In genomic region chr4:182185491-182185890, GRCh38 we compare ENCODE assay signal across 35 cellular contexts. TPM values are rescaled to one million over a fixed set of nuclear protein-coding genes. Genes with fewer than 3 reads are reported as not detected.
DNase-seq lines count a peak whose midpoint lies in the region; ATAC-seq and TF ChIP-seq lines count a peak whose summit lies in the region.
"Had no signal": no experiment of that assay in that cellular context is flagged by ENCODE, and none has a peak within 500 bp of the region (broad histone marks: within the 10 kb centered on the region; RNA-seq: fewer than 3 reads in every experiment).

No MANE protein-coding gene starts in this region.

- H3K36me3 Mint-ChIP-seq in neural crest cell (ENCODE audit: low read depth) (no peaks in the 10 kb centered on the region), nephron progenitor cell (ENCODE audit: low read depth) (no peaks in the 10 kb centered on the region)
- H3K36me3 Mint-ChIP-seq in naive thymus-derived CD8-positive, alpha-beta T cell: no peaks in the 10 kb centered on the region
- H3K36me3 Mint-ChIP-seq: activated CD8-positive, alpha-beta memory T cell treated with anti-CD3 and anti-CD28 coated beads, Interleukin-2, amount 10 ng/mL, durations not matched to agents 7 days and 5 days; type B pancreatic cell had no signal

- H4K20me1 ChIP-seq in IMR-90 (ENCODE audit: insufficient read depth, low read length): no peaks in the 10 kb centered on the region

- no peak overlapping the region for H2AK5ac ChIP-seq in IMR-90 (ENCODE audit: low read depth, low read length)

- H2AK9ac ChIP-seq in IMR-90 (replicated peaks; ENCODE audit: low read depth, low read length, poor library complexity): no peak overlapping the region

- peaks cover 35% of the 10 kb centered on the region for H3K4me1 ChIP-seq in ACC112 (ENCODE audit: control insufficient read depth, insufficient read depth, low read length, unreplicated experiment)
- H3K4me1 ChIP-seq in IMR-90 (ENCODE audit: control insufficient read depth, insufficient read depth, low read length): peaks cover 6% of the 10 kb centered on the region
- H3K4me1 ChIP-seq: body of pancreas, esophagus muscularis mucosa, prostate gland, right lobe of liver had no signal

- peak overlapping the region; percentile 57; the same call in 1 of the 2 replicates for H4K5ac ChIP-seq in IMR-90 (ENCODE audit: low read depth, low read length)

- no peaks in the 10 kb centered on the region for H3K9me3 ChIP-seq in IMR-90 (ENCODE audit: control insufficient read depth, insufficient read depth, low read length)
- H3K9me3 ChIP-seq: body of pancreas, esophagus muscularis mucosa, prostate gland, right lobe of liver had no signal

- WGBS in IMR-90 (ENCODE audit: extremely low coverage in 2 of 2, insufficient read length in 1 of 2), 2 experiments: no CpG with 5 or more reads among the region's 6 CpGs

- H3K27ac ChIP-seq in ACC112 (ENCODE audit: low read depth, low read length): peak overlapping the region; percentile 69
- no peak overlapping the region for H3K27ac ChIP-seq in IMR-90 (ENCODE audit: insufficient read depth, low read length)
- H3K27ac ChIP-seq: body of pancreas, HL-60, KMS-11, prostate gland, right lobe of liver had no signal

- H3K79me1 ChIP-seq in IMR-90 (ENCODE audit: low read depth in 1 of 2, low read length in 2 of 2): peaks cover 3 to 9% of the 10 kb centered on the region in 2 experiments; a peak in 3 of 4 replicates

- H2BK5ac ChIP-seq in IMR-90 (ENCODE audit: low read depth, low read length, poor library complexity, severe bottlenecking): peak overlapping the region; percentile 22

- H3K56ac ChIP-seq in IMR-90 (ENCODE audit: extremely low read depth, insufficient read depth, low read length): peak overlapping the region; percentile 27; the same call in 1 of the 2 replicates

- no peak overlapping the region; the same call in 1 of the 2 replicates for H4K91ac ChIP-seq in IMR-90 (ENCODE audit: insufficient read depth, low read depth, low read length)

- in situ Hi-C loops in IMR-90 (cut with MboI; ENCODE audit: low sequenced_read_pairs) (no loop called here), astrocyte of the spinal cord (cut with HindIII; ENCODE audit: low sequenced_read_pairs) (no loop called here)

- H4K8ac ChIP-seq in IMR-90 (ENCODE audit: low read depth in 2 of 2, low read length in 2 of 2): peak overlapping the region in 1 of 2 experiments; percentile 14; a peak in 2 of 4 replicates

- peak overlapping the region; percentile 81 for H3K4me2 ChIP-seq in IMR-90 (ENCODE audit: low read depth, low read length)
- H3K4me2 ChIP-seq: KMS-11 had no signal

- H2BK15ac ChIP-seq in IMR-90 (ENCODE audit: low read depth, low read length): 0 out of 3 replicates have a peak overlapping the region, but pooled peaks have one; percentile 59

- H2AFZ ChIP-seq in ACC112 (ENCODE audit: low read length, unreplicated experiment): peak overlapping the region; percentile 49
- H2AFZ ChIP-seq in IMR-90 (replicated peaks; ENCODE audit: low read length, poor library complexity): peak overlapping the region; percentile 53

- intact Hi-C loops in IMR-90 (cut with micrococcal nuclease): no loop called here

- TF ChIP-seq CTCF in IMR-90 (conservative IDR thresholded peaks at IDR 0.05; ENCODE audit: low read depth, low read length) (no peak), astrocyte of the spinal cord (IDR thresholded peaks at IDR 0.05; ENCODE audit: low read depth, low read length) (no peak), neural crest cell (conservative IDR thresholded peaks at IDR 0.05) (no peak), nephron progenitor cell (IDR thresholded peaks at IDR 0.05) (no peak)

- H3K79me2 ChIP-seq in ACC112 (ENCODE audit: control insufficient read depth, insufficient read depth, low read length, unreplicated experiment): peaks cover 12% of the 10 kb centered on the region

- dilution Hi-C loops in IMR-90 (cut with HindIII; ENCODE audit: low sequenced_read_pairs, unreplicated experiment): no loop called here

- H2BK120ac ChIP-seq in IMR-90 (ENCODE audit: low read depth, low read length): peak overlapping the region; percentile 12; the same call in 1 of the 2 replicates

- H3K4me3 Mint-ChIP-seq in neural crest cell (no peak overlapping the region), nephron progenitor cell (no peak overlapping the region)
- H3K4me3 Mint-ChIP-seq in naive thymus-derived CD8-positive, alpha-beta T cell: no peak overlapping the region
- H3K4me3 Mint-ChIP-seq: activated CD8-positive, alpha-beta memory T cell treated with anti-CD3 and anti-CD28 coated beads, Interleukin-2, amount 10 ng/mL, durations not matched to agents 7 days and 5 days; activated T-cell treated with anti-CD3 and anti-CD28 coated beads, Interleukin-2, amount 50 U/mL, for 4 hours; CD4-positive, alpha-beta T cell; T-helper 17 cell; type B pancreatic cell had no signal

- peaks cover 23% of the 10 kb centered on the region for H3K4me1 Mint-ChIP-seq in neural crest cell
- no peaks in the 10 kb centered on the region for H3K4me1 Mint-ChIP-seq in naive thymus-derived CD8-positive, alpha-beta T cell
- peaks cover 33% of the 10 kb centered on the region for H3K4me1 Mint-ChIP-seq in nephron progenitor cell
- H3K4me1 Mint-ChIP-seq: activated CD8-positive, alpha-beta memory T cell treated with anti-CD3 and anti-CD28 coated beads, Interleukin-2, amount 10 ng/mL, durations not matched to agents 7 days and 5 days; T-helper 17 cell had no signal

- peak; percentile 66 for DNase-seq in IMR-90
- peak; percentile 55 for DNase-seq in astrocyte of the spinal cord (ENCODE audit: low read depth, low spot score)
- DNase-seq in neural crest cell (ENCODE audit: low read depth, low spot score): no peak
- no peak for DNase-seq in naive thymus-derived CD8-positive, alpha-beta T cell
- DNase-seq in EL: no peak
- no peak for DNase-seq in nephron progenitor cell
- DNase-seq in left lobe of liver (ENCODE audit: low spot score): no peak
- DNase-seq: 8988T; activated CD4-positive, alpha-beta T cell treated with anti-CD3 and anti-CD28 coated beads, Interleukin-2, amount 50 U/mL, for 4 hours; activated CD8-positive, alpha-beta memory T cell treated with anti-CD3 and anti-CD28 coated beads, Interleukin-2, amount 10 ng/mL, durations not matched to agents 7 days and 5 days; activated gamma-delta T cell treated with Interleukin-2 at 50 U/mL for 16 hours; activated T-cell treated with anti-CD3 and anti-CD28 coated beads, Interleukin-2, amount 50 U/mL, for 4 hours; body of pancreas; CD4-positive, alpha-beta T cell; cerebellar nuclear complex; H7; mammary epithelial cell; MM.1S; NCI-H1105 treated with DMSO at 0.1 percent for 48 hours; NCI-H2029 treated with DMSO at 0.1 percent for 48 hours; NCI-H2227 treated with DMSO at 0.1 percent for 48 hours; NCI-H526; NK-92 treated with Interleukin-12 subunit alpha and Interleukin-12 subunit beta, amount 100 ng/mL, for 24 hours; PC-3; right lobe of liver; stimulated activated CD4-positive, alpha-beta T cell treated with anti-CD3 and anti-CD28 coated beads, Interleukin-4, amount 100 ng/mL, for 4 hours; T-helper 17 cell had no signal

- H3K27me3 Mint-ChIP-seq in neural crest cell (ENCODE audit: low read depth): no peaks in the 10 kb centered on the region
- no peaks in the 10 kb centered on the region for H3K27me3 Mint-ChIP-seq in naive thymus-derived CD8-positive, alpha-beta T cell
- peaks cover 3% of the 10 kb centered on the region for H3K27me3 Mint-ChIP-seq in nephron progenitor cell (ENCODE audit: low read depth, poor library complexity)
- H3K27me3 Mint-ChIP-seq: activated CD8-positive, alpha-beta memory T cell treated with anti-CD3 and anti-CD28 coated beads, Interleukin-2, amount 10 ng/mL, durations not matched to agents 7 days and 5 days; T-helper 17 cell; type B pancreatic cell had no signal

- TF ChIP-seq RAD21 in IMR-90 (IDR thresholded peaks at IDR 0.05; ENCODE audit: low read length): no peak

- H3K14ac ChIP-seq in IMR-90 (replicated peaks; ENCODE audit: low read depth, low read length): peak overlapping the region; percentile 39

- peak; percentile 36 for ATAC-seq in IMR-90 (ENCODE audit: low read depth)
- ATAC-seq in naive thymus-derived CD8-positive, alpha-beta T cell: no peak
- ATAC-seq in left lobe of liver: no peak
- ATAC-seq: activated CD4-positive, CD25-positive, alpha-beta regulatory T cell treated with anti-CD3 and anti-CD28 coated beads, Interleukin-2, amount 50 U/mL, for 24 hours; activated CD8-positive, alpha-beta memory T cell treated with anti-CD3 and anti-CD28 coated beads, Interleukin-2, amount 10 ng/mL, durations not matched to agents 7 days and 5 days; activated T-cell treated with anti-CD3 and anti-CD28 coated beads, Interleukin-2, amount 50 U/mL, for 4 hours; body of pancreas; GM12878; PC-3; right lobe of liver; T-helper 17 cell had no signal

- H3K36me3 ChIP-seq in ACC112 (ENCODE audit: insufficient read depth, low read length) (no peaks in the 10 kb centered on the region), IMR-90 (ENCODE audit: control insufficient read depth, insufficient read depth, low read length) (no peaks in the 10 kb centered on the region)
- H3K36me3 ChIP-seq: esophagus muscularis mucosa, prostate gland, right lobe of liver had no signal

- H3K9me3 Mint-ChIP-seq in neural crest cell (no peaks in the 10 kb centered on the region), nephron progenitor cell (no peaks in the 10 kb centered on the region)
- H3K9me3 Mint-ChIP-seq in naive thymus-derived CD8-positive, alpha-beta T cell: no peaks in the 10 kb centered on the region
- H3K9me3 Mint-ChIP-seq: activated T-cell treated with anti-CD3 and anti-CD28 coated beads, Interleukin-2, amount 50 U/mL, for 4 hours; CD4-positive, alpha-beta T cell; type B pancreatic cell had no signal

- CTCF ChIA-PET in IMR-90 (lab: Yijun Ruan, JAX): no interaction called here

- peaks cover 7% of the 10 kb centered on the region; the same call in 1 of the 2 replicates for H3K9me1 ChIP-seq in IMR-90 (ENCODE audit: insufficient read depth, low read length)

- POLR2A ChIA-PET in IMR-90 (lab: Charles Lee; ENCODE audit: unreplicated experiment): interaction anchor here (0.6 kb wide), 1 partner anchor 182 kb away, joined by 3 read pairs; no protein-coding TSS in a partner anchor
- POLR2A ChIA-PET in naive thymus-derived CD8-positive, alpha-beta T cell (lab: Charles Lee): no interaction called here

- H3K4ac ChIP-seq in IMR-90 (ENCODE audit: low read depth, low read length): 0 out of 2 replicates have a peak overlapping the region, but pooled peaks have one; percentile 1

- H2BK20ac ChIP-seq in IMR-90 (ENCODE audit: low read depth, low read length): no peak overlapping the region

- H3K27ac Mint-ChIP-seq in neural crest cell (ENCODE audit: unreplicated experiment) (peak overlapping the region; percentile 3), nephron progenitor cell (no peak overlapping the region)
- H3K27ac Mint-ChIP-seq in naive thymus-derived CD8-positive, alpha-beta T cell: no peak overlapping the region
- H3K27ac Mint-ChIP-seq: activated CD8-positive, alpha-beta memory T cell treated with anti-CD3 and anti-CD28 coated beads, Interleukin-2, amount 10 ng/mL, durations not matched to agents 7 days and 5 days; CD4-positive, alpha-beta T cell; T-helper 17 cell; type B pancreatic cell had no signal

- peak overlapping the region; percentile 29; the same call in 1 of the 2 replicates for H3K18ac ChIP-seq in IMR-90 (ENCODE audit: low read depth, low read length)

- TF ChIP-seq POLR2A in IMR-90 (IDR thresholded peaks at IDR 0.05; ENCODE audit: low read depth, low read length): no peak

- H3K9ac ChIP-seq in IMR-90 (ENCODE audit: low read depth, low read length): peak overlapping the region; percentile 74; the same call in 1 of the 2 replicates
- H3K9ac ChIP-seq: KMS-11 had no signal

- BruUV-seq in IMR-90 (replicated peaks; lab: Mats Ljungman, UMichigan): no TSS peak

- no peaks in the 10 kb centered on the region for H3K27me3 ChIP-seq in ACC112 (ENCODE audit: insufficient read depth, low read length)
- no peaks in the 10 kb centered on the region for H3K27me3 ChIP-seq in IMR-90 (ENCODE audit: control insufficient read depth, insufficient read depth, low read length)
- H3K27me3 ChIP-seq: body of pancreas, esophagus muscularis mucosa, right lobe of liver had no signal

- H3K4me3 ChIP-seq in ACC112 (ENCODE audit: low read depth, low read length): peak overlapping the region; percentile 65
- peak overlapping the region; percentile 27; the same call in 1 of the 2 replicates for H3K4me3 ChIP-seq in IMR-90 (ENCODE audit: insufficient read depth, low read depth, low read length)
- no peak overlapping the region for H3K4me3 ChIP-seq in astrocyte of the spinal cord (ENCODE audit: low read depth, low read length)
- H3K4me3 ChIP-seq: body of pancreas, GM12878, prostate gland, right lobe of liver had no signal

- H3K23ac ChIP-seq in IMR-90 (ENCODE audit: low read depth, low read length): peak overlapping the region; percentile 3; the same call in 1 of the 2 replicates

RNA-seq across cellular contexts. Expression of gene TENM3, which starts 57.7 kb away (rescaled TPM):
- total RNA-seq in IMR-90 (2012; rRNA removed): 127 and 173 TPM in 2 replicates
- polyA plus RNA-seq in IMR-90 (2012; rRNA removed): 29.9 and 31.3 TPM in 2 replicates
- 17.3 and 27.4 TPM in 2 replicates for polyA plus RNA-seq in IMR-90 (2012; cell fraction: cytosol; rRNA removed)
- polyA plus RNA-seq in IMR-90 (2012; cell fraction: nucleus; rRNA removed; ENCODE audit: low replicate concordance): 22.0 and 26.1 TPM in 2 replicates
- total RNA-seq in neural crest cell: 43.9 and 46.9 TPM in 2 replicates
- not detected for total RNA-seq in naive thymus-derived CD8-positive, alpha-beta T cell
- not detected for polyA plus RNA-seq in naive thymus-derived CD8-positive, alpha-beta T cell
- 1.4 TPM for total RNA-seq in left lobe of liver
- total RNA-seq: activated CD8-positive, alpha-beta memory T cell treated with anti-CD3 and anti-CD28 coated beads, Interleukin-2, amount 10 ng/mL, durations not matched to agents 7 days and 5 days; CD4-positive, alpha-beta T cell; T-helper 17 cell had no signal

Comparison
In these comparisons a context has a peak if more than half of its experiments do, and no peak if none do; other contexts are left out.
1. DNase-seq: peak in IMR-90 (single experiment) and astrocyte of the spinal cord (single experiment); none in neural crest cell (single experiment), naive thymus-derived CD8-positive, alpha-beta T cell (0 of 10), EL (single experiment), nephron progenitor cell (single experiment) and left lobe of liver (single experiment).
2. RNA of gene TENM3, which starts 57.7 kb away (total RNA-seq): 127 to 173 TPM in IMR-90 and 43.9 to 46.9 TPM in neural crest cell; 1.4 TPM in left lobe of liver (single experiment) and not detected in naive thymus-derived CD8-positive, alpha-beta T cell; every median in the first group is over 10 times any median in the second.